Comparison of ENCODE assay signal across 8 cellular contexts in the genomic region with DNA sequence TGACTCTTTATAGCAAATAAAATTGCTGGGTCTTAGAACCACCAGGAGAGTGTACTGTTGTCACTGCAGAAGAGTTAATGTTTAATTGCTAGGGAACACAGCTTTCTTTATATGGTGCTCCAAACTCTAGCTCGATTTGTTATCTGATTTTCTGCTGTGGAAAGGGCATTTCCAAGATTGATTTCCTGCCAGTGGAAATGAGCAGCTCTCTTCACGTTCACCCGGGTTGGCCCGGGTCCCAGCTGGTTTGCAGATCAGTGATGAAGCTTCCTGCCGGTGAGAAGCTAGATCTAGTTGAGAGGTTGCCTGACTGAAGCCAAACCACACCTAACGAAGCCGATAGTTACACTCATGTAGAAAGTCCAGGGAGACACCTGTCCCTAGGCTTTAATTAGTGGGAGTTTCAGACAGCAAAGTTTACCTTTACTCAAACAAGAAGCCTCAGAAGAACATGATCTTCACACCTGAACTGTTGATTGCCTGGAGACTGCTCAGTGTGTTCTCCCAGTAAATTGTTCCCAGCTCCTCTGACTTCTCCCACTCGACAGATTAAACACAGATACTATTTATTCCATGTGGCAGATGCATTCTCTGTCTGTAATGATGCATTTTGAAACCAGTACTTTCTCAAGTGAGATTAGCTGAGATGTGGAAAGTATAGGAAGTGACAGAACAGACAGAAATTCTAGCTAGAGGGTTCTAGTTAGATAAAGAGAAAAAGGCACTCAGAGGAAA. TPM values are rescaled to one million over a fixed set of nuclear protein-coding genes. Genes with fewer than 3 reads are reported as not detected.
A peak's percentile ranks its signal among the peaks of the same experiment; 100 is the strongest.
DNase-seq lines count a peak whose midpoint lies in the region; ATAC-seq and TF ChIP-seq lines count a peak whose summit lies in the region.

No MANE protein-coding gene starts in this region.

- peak overlapping the region; percentile 43; the same call in 1 of the 2 replicates for H2AFZ ChIP-seq in OCI-LY7 (ENCODE audit: low read length)

- no peaks in the 10 kb centered on the region for H3K27me3 ChIP-seq in CD8-positive, alpha-beta memory T cell (ENCODE audit: insufficient read depth, low read length, poor library complexity, severe bottlenecking)

- peak overlapping the region; percentile 52 for H3K4me2 ChIP-seq in OCI-LY7 (ENCODE audit: low read length)

- CTCF ChIA-PET in CD8-positive, alpha-beta memory T cell (lab: Charles Lee) = interaction anchor here (0.7 to 6.4 kb wide), 12 partner anchors 9 to 273 kb away, joined by 3 to 69 read pairs (median 6); partner anchors contain the start of genes MCM3 and PAQR8
- CTCF ChIA-PET in OCI-LY7 (lab: Charles Lee; ENCODE audit: unreplicated experiment) = interaction anchor here (0.7 to 1.3 kb wide), 2 partner anchors 104 to 118 kb away, joined by 3 to 7 read pairs; no protein-coding TSS in a partner anchor
- CTCF ChIA-PET in activated naive CD4-positive, alpha-beta T cell treated with anti-CD3 and anti-CD28 coated beads, Interleukin-2, amount 10 ng/mL, durations not matched to agents 7 days and 5 days (lab: Charles Lee) = interaction anchor here (0.6 to 7.4 kb wide), 17 partner anchors 9 to 273 kb away, joined by 3 to 49 read pairs (median 3); partner anchors contain the start of genes MCM3 and PAQR8

- H4K20me1 ChIP-seq in OCI-LY7 (ENCODE audit: insufficient read depth, low read length) = no peaks in the 10 kb centered on the region

- peak; percentile 62 for ATAC-seq in HG03139 (IDR thresholded peaks at IDR 0.05; ENCODE audit: unreplicated experiment)

- TF ChIP-seq POLR2A in GM19099 (IDR thresholded peaks at IDR 0.05; ENCODE audit: extremely low read depth, insufficient read length, low read depth) = peak; percentile 28

- intact Hi-C loops in OCI-LY7 (cut with micrococcal nuclease; ENCODE audit: unreplicated experiment) = loop anchor here (10.0 kb wide), 1 partner anchor 325 kb away; no protein-coding TSS in a partner anchor

- peak overlapping the region; percentile 70 to 86 (median 80) for H3K4me3 Mint-ChIP-seq in CD8-positive, alpha-beta memory T cell
- H3K4me3 Mint-ChIP-seq in activated naive CD4-positive, alpha-beta T cell treated with anti-CD3 and anti-CD28 coated beads, Interleukin-2, amount 10 ng/mL, durations not matched to agents 7 days and 5 days = peak overlapping the region; percentile 66
- H3K4me3 Mint-ChIP-seq in stimulated activated naive CD8-positive, alpha-beta T cell treated with anti-CD3 and anti-CD28 coated beads, Interleukin-15, Interleukin-2, amounts not matched to agents 100 ng/mL and 50 ng/mL, for 24 hours = peak overlapping the region; percentile 73

- no peaks in the 10 kb centered on the region for H3K27me3 Mint-ChIP-seq in CD8-positive, alpha-beta memory T cell
- no peaks in the 10 kb centered on the region for H3K27me3 Mint-ChIP-seq in activated naive CD4-positive, alpha-beta T cell treated with anti-CD3 and anti-CD28 coated beads, Interleukin-2, amount 10 ng/mL, durations not matched to agents 7 days and 5 days
- no peaks in the 10 kb centered on the region for H3K27me3 Mint-ChIP-seq in stimulated activated naive CD8-positive, alpha-beta T cell treated with anti-CD3 and anti-CD28 coated beads, Interleukin-15, Interleukin-2, amounts not matched to agents 100 ng/mL and 50 ng/mL, for 24 hours

- DNase-seq in CD8-positive, alpha-beta memory T cell = peak; percentile 28 to 75 (median 60)
- peak; percentile 24 for DNase-seq in OCI-LY7 (ENCODE audit: low spot score)
- DNase-seq in activated naive CD4-positive, alpha-beta T cell treated with anti-CD3 and anti-CD28 coated beads, Interleukin-2, amount 10 ng/mL, durations not matched to agents 7 days and 5 days = peak; percentile 69
- peak; percentile 66 for DNase-seq in iris pigment epithelial cell (ENCODE audit: low read depth)
- no peak for DNase-seq in putamen (ENCODE audit: low spot score)

- H3K36me3 Mint-ChIP-seq in CD8-positive, alpha-beta memory T cell = peaks cover 0 to 2% (median 0%) of the 10 kb centered on the region in 3 donors
- peaks cover 32% of the 10 kb centered on the region for H3K36me3 Mint-ChIP-seq in activated naive CD4-positive, alpha-beta T cell treated with anti-CD3 and anti-CD28 coated beads, Interleukin-2, amount 10 ng/mL, durations not matched to agents 7 days and 5 days
- H3K36me3 Mint-ChIP-seq in stimulated activated naive CD8-positive, alpha-beta T cell treated with anti-CD3 and anti-CD28 coated beads, Interleukin-15, Interleukin-2, amounts not matched to agents 100 ng/mL and 50 ng/mL, for 24 hours (ENCODE audit: low read depth) = peaks cover 14% of the 10 kb centered on the region

- peak overlapping the region; percentile 55 for H3K27ac ChIP-seq in CD8-positive, alpha-beta memory T cell (ENCODE audit: low read depth, low read length)
- no peak overlapping the region for H3K27ac ChIP-seq in OCI-LY7 (ENCODE audit: low read depth, low read length, poor library complexity, severe bottlenecking)

- 0 out of 2 replicates have a peak, but pooled peaks have one; percentile 14 for TF ChIP-seq CTCF in OCI-LY7 (conservative IDR thresholded peaks at IDR 0.05; ENCODE audit: low read length)

- H3K4me1 ChIP-seq in CD8-positive, alpha-beta memory T cell (ENCODE audit: insufficient read depth, low read length) = peaks cover 66% of the 10 kb centered on the region
- peaks cover 22% of the 10 kb centered on the region for H3K4me1 ChIP-seq in OCI-LY7 (ENCODE audit: insufficient read depth, low read length, poor library complexity, severe bottlenecking)

- no TSS peak for BruUV-seq in OCI-LY7 (replicated peaks; lab: Mats Ljungman, UMichigan)

- H3K9me3 Mint-ChIP-seq in CD8-positive, alpha-beta memory T cell = no peaks in the 10 kb centered on the region
- H3K9me3 Mint-ChIP-seq in activated naive CD4-positive, alpha-beta T cell treated with anti-CD3 and anti-CD28 coated beads, Interleukin-2, amount 10 ng/mL, durations not matched to agents 7 days and 5 days = peaks cover 8% of the 10 kb centered on the region
- no peaks in the 10 kb centered on the region for H3K9me3 Mint-ChIP-seq in stimulated activated naive CD8-positive, alpha-beta T cell treated with anti-CD3 and anti-CD28 coated beads, Interleukin-15, Interleukin-2, amounts not matched to agents 100 ng/mL and 50 ng/mL, for 24 hours

- peaks cover 71 to 93% (median 83%) of the 10 kb centered on the region in 3 donors for H3K4me1 Mint-ChIP-seq in CD8-positive, alpha-beta memory T cell
- H3K4me1 Mint-ChIP-seq in activated naive CD4-positive, alpha-beta T cell treated with anti-CD3 and anti-CD28 coated beads, Interleukin-2, amount 10 ng/mL, durations not matched to agents 7 days and 5 days = peaks cover 80% of the 10 kb centered on the region
- peaks cover 88% of the 10 kb centered on the region for H3K4me1 Mint-ChIP-seq in stimulated activated naive CD8-positive, alpha-beta T cell treated with anti-CD3 and anti-CD28 coated beads, Interleukin-15, Interleukin-2, amounts not matched to agents 100 ng/mL and 50 ng/mL, for 24 hours (ENCODE audit: low read depth)

- no peaks in the 10 kb centered on the region for H3K9me2 ChIP-seq in OCI-LY7 (ENCODE audit: insufficient read depth, low read length)

- POLR2A ChIA-PET in CD8-positive, alpha-beta memory T cell (lab: Charles Lee) = interaction anchor here (0.5 to 3.3 kb wide), 6 partner anchors 9 to 105 kb away, joined by 3 to 27 read pairs (median 10); partner anchors contain the start of genes MCM3 and PAQR8
- POLR2A ChIA-PET in OCI-LY7 (lab: Charles Lee) = interaction anchor here (0.8 to 1.9 kb wide), 7 partner anchors 9 to 98 kb away, joined by 3 to 9 read pairs (median 4); partner anchors contain the start of gene PAQR8

- peak overlapping the region; percentile 33 for H3K4me3 ChIP-seq in CD8-positive, alpha-beta memory T cell (ENCODE audit: low read length)
- H3K4me3 ChIP-seq in OCI-LY7 (ENCODE audit: low read depth, low read length, poor library complexity, severe bottlenecking) = no peak overlapping the region

- peak overlapping the region; percentile 89 to 98 (median 95) for H3K27ac Mint-ChIP-seq in CD8-positive, alpha-beta memory T cell
- H3K27ac Mint-ChIP-seq in activated naive CD4-positive, alpha-beta T cell treated with anti-CD3 and anti-CD28 coated beads, Interleukin-2, amount 10 ng/mL, durations not matched to agents 7 days and 5 days = peak overlapping the region; percentile 98
- peak overlapping the region; percentile 84 for H3K27ac Mint-ChIP-seq in stimulated activated naive CD8-positive, alpha-beta T cell treated with anti-CD3 and anti-CD28 coated beads, Interleukin-15, Interleukin-2, amounts not matched to agents 100 ng/mL and 50 ng/mL, for 24 hours

- no peaks in the 10 kb centered on the region for H3K36me3 ChIP-seq in CD8-positive, alpha-beta memory T cell (ENCODE audit: insufficient read depth, low read length)
- H3K36me3 ChIP-seq in OCI-LY7 (ENCODE audit: insufficient read depth, low read length) = no peaks in the 10 kb centered on the region

- no peaks in the 10 kb centered on the region for H3K79me2 ChIP-seq in OCI-LY7 (ENCODE audit: insufficient read depth, low read depth, low read length)

- H3K9me3 ChIP-seq in CD8-positive, alpha-beta memory T cell (ENCODE audit: low read length) = no peaks in the 10 kb centered on the region
- no peaks in the 10 kb centered on the region for H3K9me3 ChIP-seq in OCI-LY7 (ENCODE audit: low read length)

RNA-seq across cellular contexts. Expression of gene PAQR8, which starts 27.8 kb away (rescaled TPM):
- 10 to 100 TPM; 10.2 to 11.7 TPM for total RNA-seq in CD8-positive, alpha-beta memory T cell
- 17.9 TPM for polyA plus RNA-seq in CD8-positive, alpha-beta memory T cell
- 5.4 and 5.5 TPM in 2 replicates for total RNA-seq in OCI-LY7 (2014; rRNA removed; shearing (Covaris generic))
- 6.2 and 7.8 TPM in 2 replicates for total RNA-seq in OCI-LY7 (2022)

RNA-seq across cellular contexts. Expression of gene EFHC1, which starts 30.3 kb away (rescaled TPM):
- 1 to 10 TPM; 2.6 to 5.1 TPM for total RNA-seq in CD8-positive, alpha-beta memory T cell
- 1.9 TPM for polyA plus RNA-seq in CD8-positive, alpha-beta memory T cell
- 20.7 and 24.8 TPM in 2 replicates for total RNA-seq in OCI-LY7 (2014; rRNA removed; shearing (Covaris generic))
- 20.7 and 30.3 TPM in 2 replicates for total RNA-seq in OCI-LY7 (2022)
